ENCODE assay signal across 16 cellular contexts in the genomic region with DNA sequence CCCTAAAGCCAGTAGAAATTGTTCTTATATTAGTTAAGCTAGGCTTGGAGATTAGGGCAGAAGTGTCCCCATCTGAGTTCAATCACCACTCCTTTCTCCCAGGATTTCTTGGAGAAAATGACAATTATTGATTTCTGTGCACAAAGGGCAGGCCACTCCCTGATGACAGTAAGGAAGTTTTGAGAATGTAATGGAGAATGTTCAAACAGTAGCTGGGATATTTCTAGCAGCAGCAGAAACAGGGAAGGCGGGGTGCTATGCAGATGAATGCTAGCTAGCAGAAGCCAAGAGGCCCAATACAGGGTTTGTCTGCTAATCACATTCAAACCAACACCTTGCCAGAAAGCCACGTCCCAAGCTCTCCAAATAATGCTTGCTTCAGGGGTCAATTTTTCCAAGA.
A peak's percentile ranks its signal among the peaks of the same experiment; 100 is the strongest.
DNase-seq lines count a peak whose midpoint lies in the region; ATAC-seq and TF ChIP-seq lines count a peak whose summit lies in the region.
"Had no signal": no experiment of that assay in that cellular context is flagged by ENCODE, and none has a peak within 500 bp of the region (broad histone marks: within the 10 kb centered on the region; RNA-seq: fewer than 3 reads in every experiment).

No MANE protein-coding gene starts in this region.

- H3K27me3 ChIP-seq in H7 (ENCODE audit: control insufficient read depth, insufficient read depth, low read length) (no peaks in the 10 kb centered on the region), PC-9 (ENCODE audit: insufficient read depth, low read depth) (no peaks in the 10 kb centered on the region), Peyer's patch (no peaks in the 10 kb centered on the region)

- H3K9me2 ChIP-seq in PC-9 (ENCODE audit: insufficient read depth): no peaks in the 10 kb centered on the region

- H3K27ac Mint-ChIP-seq in nephron (peak overlapping the region in 2 of 3 experiments; percentile 23 to 47), HFFc6 (no peak overlapping the region)
- H3K27ac Mint-ChIP-seq: B cell; CD4-positive, alpha-beta T cell had no signal

- POLR2A ChIA-PET in PC-9 (lab: Charles Lee; ENCODE audit: unreplicated experiment): no interaction called here

- no peaks in the 10 kb centered on the region for H3K79me2 ChIP-seq in PC-9 (ENCODE audit: low read depth)

- CTCF ChIA-PET in PC-9 (lab: Charles Lee): no interaction called here

- no peaks in the 10 kb centered on the region for H3K9me3 ChIP-seq in PC-9 (ENCODE audit: insufficient read depth, low read depth)
- H3K9me3 ChIP-seq in Peyer's patch: peaks cover 0 to 3% (median 0%) of the 10 kb centered on the region in 4 donors

- H3K36me3 ChIP-seq in H7 (replicated peaks; ENCODE audit: control insufficient read depth, insufficient read depth, low read length) (no peaks in the 10 kb centered on the region), PC-9 (ENCODE audit: low read depth) (no peaks in the 10 kb centered on the region), Peyer's patch (no peaks in the 10 kb centered on the region)

- peaks cover 25% of the 10 kb centered on the region for H3K4me1 Mint-ChIP-seq in nephron
- H3K4me1 Mint-ChIP-seq in HFFc6 (ENCODE audit: low read depth): no peaks in the 10 kb centered on the region
- H3K4me1 Mint-ChIP-seq: B cell had no signal

- no peak overlapping the region for H3K27ac ChIP-seq in PC-9
- peak overlapping the region in 1 of 4 donors; percentile 51 for H3K27ac ChIP-seq in Peyer's patch

- H3K9me3 Mint-ChIP-seq in nephron (peaks cover 16% of the 10 kb centered on the region), HFFc6 (no peaks in the 10 kb centered on the region)

- H4K20me1 ChIP-seq in PC-9 (ENCODE audit: insufficient read depth): no peaks in the 10 kb centered on the region

- no peak overlapping the region for H2AFZ ChIP-seq in PC-9

- H3K4me3 ChIP-seq in H7 (ENCODE audit: insufficient read depth, low read depth, low read length) (no peak overlapping the region), PC-9 (no peak overlapping the region), Peyer's patch (no peak overlapping the region)
- H3K4me3 ChIP-seq: GM12878 had no signal

- H3K27me3 Mint-ChIP-seq in nephron (ENCODE audit: low read depth) (no peaks in the 10 kb centered on the region), HFFc6 (ENCODE audit: insufficient read depth) (peaks cover 1% of the 10 kb centered on the region; the same call in 1 of the 2 replicates)
- H3K27me3 Mint-ChIP-seq: B cell had no signal

- peaks cover 4% of the 10 kb centered on the region for H3K36me3 Mint-ChIP-seq in nephron (ENCODE audit: low read depth)
- no peaks in the 10 kb centered on the region for H3K36me3 Mint-ChIP-seq in HFFc6 (ENCODE audit: low read depth)

- peak; percentile 32 for DNase-seq in H7
- no peak for DNase-seq in PC-9
- DNase-seq in left colon: peak; percentile 12 to 32
- no peak for DNase-seq in HFFc6
- no peak for DNase-seq in stimulated activated CD4-positive, alpha-beta T cell treated with anti-CD3 and anti-CD28 coated beads, Interleukin-4, amount 100 ng/mL, for 4 hours
- DNase-seq in Peyer's patch: no peak
- DNase-seq: C1 segment of cervical spinal cord; Calu3; CD4-positive, alpha-beta T cell; DMS79; GOT3 had no signal

- intact Hi-C loops in PC-9 (cut with micrococcal nuclease; ENCODE audit: unreplicated experiment): no loop called here
- intact Hi-C loops in left colon (cut with DNase I, micrococcal nuclease): no loop called here

- no peak for TF ChIP-seq POLR2A in Peyer's patch (IDR thresholded peaks at IDR 0.05)

- peaks cover 19% of the 10 kb centered on the region for H3K4me1 ChIP-seq in PC-9 (replicated peaks; ENCODE audit: insufficient read depth)
- H3K4me1 ChIP-seq in Peyer's patch: no peaks in the 10 kb centered on the region

- H3K4me3 Mint-ChIP-seq in nephron (no peak overlapping the region), HFFc6 (no peak overlapping the region)
- H3K4me3 Mint-ChIP-seq: B cell; CD4-positive, alpha-beta T cell had no signal

- H3F3A ChIP-seq in PC-9 (ENCODE audit: insufficient read depth, low read depth): no peaks in the 10 kb centered on the region

- no peak for TF ChIP-seq CTCF in PC-9 (conservative IDR thresholded peaks at IDR 0.05)
- no peak for TF ChIP-seq CTCF in nephron (IDR thresholded peaks at IDR 0.05; ENCODE audit: unreplicated experiment in 3 of 3)
- no peak for TF ChIP-seq CTCF in HFFc6 (IDR thresholded peaks at IDR 0.05)
- no peak for TF ChIP-seq CTCF in Peyer's patch (IDR thresholded peaks at IDR 0.05)

- H3K4me2 ChIP-seq in PC-9: peak overlapping the region; percentile 42; the same call in 1 of the 2 replicates

- no TSS peak for BruUV-seq in PC-9 (replicated peaks; lab: Mats Ljungman, UMichigan)

- ATAC-seq in left colon: peak; percentile 85
- no peak for ATAC-seq in GM18870 (IDR thresholded peaks at IDR 0.05; ENCODE audit: unreplicated experiment)
- ATAC-seq: GM12878, HepG2 had no signal

Comparison
In these comparisons a context has a peak if more than half of its experiments do, and no peak if none do; other contexts are left out.
1. DNase-seq: peak in H7 (single experiment) and left colon (2 of 2); none in PC-9 (0 of 2), HFFc6 (single experiment), stimulated activated CD4-positive, alpha-beta T cell treated with anti-CD3 and anti-CD28 coated beads, Interleukin-4, amount 100 ng/mL, for 4 hours (0 of 2) and Peyer's patch (0 of 3).